10 cellular contexts compared by ENCODE assay signal in genomic region chr2:98478861-98479770, GRCh38. TPM values are rescaled to one million over a fixed set of nuclear protein-coding genes. Genes with fewer than 3 reads are reported as not detected.
DNase-seq lines count a peak whose midpoint lies in the region; ATAC-seq and TF ChIP-seq lines count a peak whose summit lies in the region.
"Had no signal": no experiment of that assay in that cellular context is flagged by ENCODE, and none has a peak within 500 bp of the region (broad histone marks: within the 10 kb centered on the region; RNA-seq: fewer than 3 reads in every experiment).

No MANE protein-coding gene starts in this region.

- H3K9me3 ChIP-seq in KOPT-K1 (ENCODE audit: insufficient read depth, low read length, poor library complexity, severe bottlenecking) = no peaks in the 10 kb centered on the region
- no peaks in the 10 kb centered on the region for H3K9me3 ChIP-seq in testis
- H3K9me3 ChIP-seq: mucosa of descending colon, tibial artery had no signal

- H3K27ac Mint-ChIP-seq in activated T-cell treated with anti-CD3 and anti-CD28 coated beads, Interleukin-2, amount 50 U/mL, for 24 hours = peak overlapping the region; percentile 90
- H3K27ac Mint-ChIP-seq in memory B cell = no peak overlapping the region

- H3K36me3 Mint-ChIP-seq in activated T-cell treated with anti-CD3 and anti-CD28 coated beads, Interleukin-2, amount 50 U/mL, for 24 hours (ENCODE audit: low read depth) = peaks cover 6% of the 10 kb centered on the region
- H3K36me3 Mint-ChIP-seq in memory B cell = peaks cover 3% of the 10 kb centered on the region

- H3K27me3 Mint-ChIP-seq in activated T-cell treated with anti-CD3 and anti-CD28 coated beads, Interleukin-2, amount 50 U/mL, for 24 hours = no peaks in the 10 kb centered on the region
- no peaks in the 10 kb centered on the region for H3K27me3 Mint-ChIP-seq in memory B cell

- no peaks in the 10 kb centered on the region for H3K9me3 Mint-ChIP-seq in activated T-cell treated with anti-CD3 and anti-CD28 coated beads, Interleukin-2, amount 50 U/mL, for 24 hours
- H3K9me3 Mint-ChIP-seq in memory B cell = no peaks in the 10 kb centered on the region

- ATAC-seq in memory B cell (ENCODE audit: low read depth) = peak; percentile 26

- no peak for TF ChIP-seq POLR2A in testis (IDR thresholded peaks at IDR 0.05)

- TF ChIP-seq CTCF in GM20000 (IDR thresholded peaks at IDR 0.05; ENCODE audit: extremely low read depth, missing control alignments) (no peak), testis (IDR thresholded peaks at IDR 0.05) (no peak)

- 78 to 83% methylated on average over 11 of the region's 11 CpGs for WGBS in testis, 2 donors

- no peaks in the 10 kb centered on the region for H3K27me3 ChIP-seq in testis
- H3K27me3 ChIP-seq: tibial artery had no signal

- H3K4me3 Mint-ChIP-seq in activated T-cell treated with anti-CD3 and anti-CD28 coated beads, Interleukin-2, amount 50 U/mL, for 24 hours = peak overlapping the region; percentile 49
- no peak overlapping the region for H3K4me3 Mint-ChIP-seq in memory B cell

- intact Hi-C loops in testis (cut with DNase I; ENCODE audit: low total_unique reads) = no loop called here
- intact Hi-C loops in posterior vena cava (cut with DNase I) = no loop called here

- peaks cover 22% of the 10 kb centered on the region for H3K4me1 ChIP-seq in testis

- H3K36me3 ChIP-seq in KOPT-K1 (ENCODE audit: insufficient read depth, low read length) (no peaks in the 10 kb centered on the region; the same call in 1 of the 2 replicates), testis (ENCODE audit: low read depth, missing control alignments) (no peaks in the 10 kb centered on the region)
- H3K36me3 ChIP-seq: tibial artery had no signal

- H3K4me1 Mint-ChIP-seq in activated T-cell treated with anti-CD3 and anti-CD28 coated beads, Interleukin-2, amount 50 U/mL, for 24 hours (ENCODE audit: low read depth) = peaks cover 99% of the 10 kb centered on the region
- peaks cover 46% of the 10 kb centered on the region for H3K4me1 Mint-ChIP-seq in memory B cell

- DNase-seq in CD1c-positive myeloid dendritic cell (ENCODE audit: extremely low spot score) = peak; percentile 54
- peak; percentile 44 for DNase-seq in activated T-cell treated with anti-CD3 and anti-CD28 coated beads, Interleukin-2, amount 50 U/mL, for 24 hours
- DNase-seq in memory B cell (ENCODE audit: low spot score in 2 of 2) = no peak
- no peak for DNase-seq in HT-29 (ENCODE audit: low spot score)
- DNase-seq in GM20000 (ENCODE audit: low spot score) = no peak
- DNase-seq in testis = no peak
- no peak for DNase-seq in posterior vena cava (ENCODE audit: low spot score)

- no peak overlapping the region for H3K4me3 ChIP-seq in testis
- H3K4me3 ChIP-seq: mucosa of descending colon, tibial artery had no signal

- H3K27ac ChIP-seq in KOPT-K1 (ENCODE audit: low read depth, low read length, poor library complexity, severe bottlenecking) (peak overlapping the region; percentile 68), testis (no peak overlapping the region)
- H3K27ac ChIP-seq: tibial artery had no signal

RNA-seq across cellular contexts. Expression of gene INPP4A, which starts 34.5 kb away (rescaled TPM):
- 9.9 and 11.5 TPM in 2 replicates for total RNA-seq in HT-29 (2014; rRNA removed; shearing (Covaris generic))
- 10 to 100 TPM; 35.6 to 42.9 TPM for total RNA-seq in testis
- polyA plus RNA-seq in testis (ENCODE audit: insufficient read depth, low read depth, low replicate concordance) = 13.3 TPM
- total RNA-seq in posterior vena cava = 10 to 100 TPM; 31.5 to 42.9 TPM

Comparison
In these comparisons a context has a peak if more than half of its experiments do, and no peak if none do; other contexts are left out.
1. DNase-seq: peak in CD1c-positive myeloid dendritic cell (single experiment) and activated T-cell treated with anti-CD3 and anti-CD28 coated beads, Interleukin-2, amount 50 U/mL, for 24 hours (single experiment); none in memory B cell (0 of 2), HT-29 (single experiment), GM20000 (single experiment), testis (single experiment) and posterior vena cava (single experiment).